ENCODE assay signal across 28 cellular contexts in the genomic region with DNA sequence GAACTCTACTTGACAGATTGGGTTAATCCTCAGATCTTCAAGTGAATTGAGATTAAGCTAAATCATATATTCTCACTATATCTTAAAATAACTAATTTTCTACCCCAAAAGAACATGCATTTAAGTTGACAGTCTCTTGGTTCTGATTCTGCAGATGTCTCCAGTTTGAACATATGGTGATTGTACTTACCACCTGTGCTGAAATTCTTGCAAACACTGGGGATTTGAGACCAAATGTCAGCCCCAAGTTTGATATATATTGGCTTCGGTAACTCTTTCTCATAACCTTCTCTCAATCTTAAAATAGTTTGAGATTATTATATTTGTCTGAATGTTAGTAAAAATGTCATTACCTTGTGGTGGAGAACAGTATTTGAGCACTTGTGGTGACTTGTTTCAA.
"Had no signal": no experiment of that assay in that cellular context is flagged by ENCODE, and none has a peak within 500 bp of the region (broad histone marks: within the 10 kb centered on the region; RNA-seq: fewer than 3 reads in every experiment).

No MANE protein-coding gene starts in this region.

- H3K4me1 Mint-ChIP-seq: activated B cell treated with CpG ODN at 0.5 μM for 24 hours; activated T-helper 17 cell treated with anti-CD3 and anti-CD28 coated beads, Interleukin-2, amount 50 U/mL, for 72 hours; T-helper 17 cell had no signal

- H3K9me3 Mint-ChIP-seq: activated B cell treated with CpG ODN at 0.5 μM for 24 hours; activated CD8-positive, alpha-beta T cell treated with anti-CD3 and anti-CD28 coated beads for 36 hours; activated T-cell treated with anti-CD3 and anti-CD28 coated beads, Interleukin-2, amount 50 U/mL, for 4 hours; activated T-helper 17 cell treated with anti-CD3 and anti-CD28 coated beads, Interleukin-2, amount 50 U/mL, for 72 hours; dendritic cell treated with granulocyte-macrophage colony-stimulating factor and Interleukin-4, amounts not matched to agents 40 ng/mL and 50 ng/mL, for 4 days; endodermal cell; T-helper 2 cell treated with Interferon-gamma antibody and Interleukin-4, amounts not matched to agents 5 μg/mL and 100 μg/mL, for 36 hours had no signal

- DNase-seq: activated B cell treated with CpG ODN at 0.5 μM for 24 hours; activated CD4-positive, alpha-beta T cell treated with anti-CD3 and anti-CD28 coated beads for 48 hours; activated CD4-positive, alpha-beta T cell treated with anti-CD3 and anti-CD28 coated beads, Interleukin-2, amount 50 U/mL, for 1 hour; activated CD4-positive, alpha-beta T cell treated with anti-CD3 and anti-CD28 coated beads, Interleukin-2, amount 50 U/mL, for 48 hours; activated CD8-positive, alpha-beta memory T cell treated with anti-CD3 and anti-CD28 coated beads for 24 hours; activated CD8-positive, alpha-beta T cell treated with anti-CD3 and anti-CD28 coated beads for 36 hours; activated effector memory CD4-positive, alpha-beta T cell treated with Interleukin-2 at 50 U/mL for 16 hours; activated gamma-delta T cell treated with Interleukin-2 at 50 U/mL for 16 hours; activated naive CD4-positive, alpha-beta T cell treated with anti-CD3 and anti-CD28 coated beads, Interleukin-2, amount 50 U/mL, for 16 hours; activated naive CD4-positive, alpha-beta T cell treated with Interleukin-2 at 50 U/mL for 16 hours; activated T-cell treated with anti-CD3 and anti-CD28 coated beads, Interleukin-2, amount 50 U/mL, for 4 hours; amniotic stem cell; anterior cingulate cortex; brain microvascular endothelial cell; dorsolateral prefrontal cortex; effector memory CD4-positive, alpha-beta T cell; endodermal cell; foreskin fibroblast; head of caudate nucleus; T-helper 17 cell; T1000; WERI-Rb-1 had no signal

- H3K27ac Mint-ChIP-seq: activated B cell treated with CpG ODN at 0.5 μM for 24 hours; activated CD8-positive, alpha-beta T cell treated with anti-CD3 and anti-CD28 coated beads for 36 hours; activated naive CD8-positive, alpha-beta T cell; activated T-helper 17 cell treated with anti-CD3 and anti-CD28 coated beads, Interleukin-2, amount 50 U/mL, for 72 hours; endodermal cell; T-helper 17 cell; T-helper 2 cell treated with Interferon-gamma antibody and Interleukin-4, amounts not matched to agents 5 μg/mL and 100 μg/mL, for 36 hours had no signal

- H3K27me3 Mint-ChIP-seq: activated B cell treated with CpG ODN at 0.5 μM for 24 hours; activated CD8-positive, alpha-beta T cell treated with anti-CD3 and anti-CD28 coated beads for 36 hours; activated naive CD8-positive, alpha-beta T cell; dendritic cell treated with granulocyte-macrophage colony-stimulating factor and Interleukin-4, amounts not matched to agents 40 ng/mL and 50 ng/mL, for 4 days had no signal

- H3K4me3 Mint-ChIP-seq: activated B cell treated with CpG ODN at 0.5 μM for 24 hours; activated CD8-positive, alpha-beta T cell treated with anti-CD3 and anti-CD28 coated beads for 36 hours; activated naive CD8-positive, alpha-beta T cell; activated T-cell treated with anti-CD3 and anti-CD28 coated beads, Interleukin-2, amount 50 U/mL, for 4 hours; activated T-helper 17 cell treated with anti-CD3 and anti-CD28 coated beads, Interleukin-2, amount 50 U/mL, for 72 hours; dendritic cell treated with granulocyte-macrophage colony-stimulating factor and Interleukin-4, amounts not matched to agents 40 ng/mL and 50 ng/mL, for 4 days; endodermal cell; T-helper 17 cell; T-helper 2 cell treated with Interferon-gamma antibody and Interleukin-4, amounts not matched to agents 5 μg/mL and 100 μg/mL, for 36 hours had no signal

- H3K36me3 Mint-ChIP-seq: activated naive CD8-positive, alpha-beta T cell had no signal

- ATAC-seq: activated CD4-positive, CD25-positive, alpha-beta regulatory T cell treated with anti-CD3 and anti-CD28 coated beads, Interleukin-2, amount 50 U/mL, for 24 hours; activated CD8-positive, alpha-beta T cell treated with anti-CD3 and anti-CD28 coated beads for 36 hours; activated T-cell treated with anti-CD3 and anti-CD28 coated beads, Interleukin-2, amount 50 U/mL, for 4 hours; activated T-helper 17 cell treated with anti-CD3 and anti-CD28 coated beads, Interleukin-2, amount 50 U/mL, for 72 hours; esophagus mucosa; T-helper 17 cell had no signal
